In the genomic region with DNA sequence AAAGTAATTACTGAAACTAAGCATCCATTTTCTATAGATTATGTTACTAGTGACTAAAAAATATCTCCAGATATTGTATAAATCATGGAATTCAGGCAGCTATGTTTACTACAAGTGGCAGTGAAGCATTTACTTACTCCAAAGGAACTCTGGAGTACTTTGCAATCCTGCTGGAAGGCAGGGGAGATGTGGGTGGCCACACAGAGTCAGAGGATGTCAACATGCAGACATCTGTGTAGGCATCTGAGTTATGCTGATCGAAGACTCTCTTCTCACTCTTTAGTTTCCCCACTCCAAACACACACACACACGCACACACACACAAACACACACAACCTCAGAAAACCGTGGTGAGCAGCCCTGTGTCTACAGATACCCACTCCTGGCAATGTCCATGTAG, we compare ENCODE assay signal across 34 cellular contexts.
"Had no signal": no experiment of that assay in that cellular context is flagged by ENCODE, and none has a peak within 500 bp of the region (broad histone marks: within the 10 kb centered on the region; RNA-seq: fewer than 3 reads in every experiment).

No MANE protein-coding gene starts in this region.

- H3K9me3 ChIP-seq: MG63 had no signal

- H3K4me2 ChIP-seq: KMS-11 had no signal

- H3K4me3 ChIP-seq: MG63 had no signal

- H3K36me3 ChIP-seq: MG63 had no signal

- H3K9ac ChIP-seq: KMS-11 had no signal

- H3K27me3 ChIP-seq: MG63 had no signal

- H3K27ac ChIP-seq: KMS-11 had no signal

- DNase-seq: Kasumi-1, KG1, MG63, MM.1S, MV-4-11, NCI-H1048, NCI-H1092, NCI-H1092 treated with DMSO at 0.1 percent for 48 hours, NCI-H1105, NCI-H1105 treated with DMSO at 0.1 percent for 48 hours, NCI-H1417 treated with DMSO at 0.1 percent for 48 hours, NCI-H1436, NCI-H1436 treated with DMSO at 0.1 percent for 48 hours, NCI-H1694, NCI-H1694 treated with DMSO at 0.1 percent for 48 hours, NCI-H187, NCI-H187 treated with DMSO at 0.1 percent for 48 hours, NCI-H1930, NCI-H2029, NCI-H2029 treated with DMSO at 0.1 percent for 48 hours, NCI-H2081, NCI-H2081 treated with DMSO at 0.1 percent for 48 hours, NCI-H2107, NCI-H2171, NCI-H2227 treated with DMSO at 0.1 percent for 48 hours, NCI-H226, NCI-H345, NCI-H446, NCI-H446 treated with DMSO at 0.1 percent for 48 hours, NCI-H510A, NCI-H510A treated with DMSO at 0.1 percent for 48 hours, NCI-H524, NCI-H524 treated with DMSO at 0.1 percent for 48 hours had no signal
